ENCODE assay signal across 32 cellular contexts in genomic region chr4:184955116-184955515, GRCh38.
"Had no signal": no experiment of that assay in that cellular context is flagged by ENCODE, and none has a peak within 500 bp of the region (broad histone marks: within the 10 kb centered on the region; RNA-seq: fewer than 3 reads in every experiment).

No MANE protein-coding gene starts in this region.

- H3K36me3 Mint-ChIP-seq: activated CD4-positive, alpha-beta memory T cell treated with anti-CD3 and anti-CD28 coated beads for 36 hours; activated naive CD4-positive, alpha-beta T cell treated with anti-CD3 and anti-CD28 coated beads, Interleukin-2, amount 10 ng/mL, durations not matched to agents 7 days and 5 days; activated naive CD4-positive, alpha-beta T cell treated with anti-CD3 and anti-CD28 coated beads, Interleukin-2, amount 50 U/mL, for 72 hours; activated naive CD8-positive, alpha-beta T cell treated with anti-CD3 and anti-CD28 coated beads, Interleukin-2, amount 10 ng/mL, durations not matched to agents 7 days and 5 days; T-cell had no signal

- H3K27ac ChIP-seq: brain microvascular endothelial cell, esophagus muscularis mucosa, foreskin keratinocyte, gastroesophageal sphincter had no signal

- H3K4me3 ChIP-seq: esophagus muscularis mucosa, gastroesophageal sphincter had no signal

- H3K27me3 Mint-ChIP-seq: activated CD4-positive, alpha-beta memory T cell treated with anti-CD3 and anti-CD28 coated beads for 36 hours had no signal

- H3K4me1 Mint-ChIP-seq: activated CD4-positive, alpha-beta T cell treated with anti-CD3 and anti-CD28 coated beads for 36 hours; activated CD4-positive, alpha-beta T cell treated with anti-CD3 and anti-CD28 coated beads, Interleukin-2, amount 10 ng/mL, durations not matched to agents 24 days and 14 days; activated naive CD4-positive, alpha-beta T cell treated with anti-CD3 and anti-CD28 coated beads, Interleukin-2, amount 10 ng/mL, durations not matched to agents 7 days and 5 days; central memory CD8-positive, alpha-beta T cell had no signal

- ATAC-seq: activated CD4-positive, alpha-beta T cell treated with anti-CD3 and anti-CD28 coated beads for 36 hours; activated CD8-positive, alpha-beta T cell treated with anti-CD3 and anti-CD28 coated beads, Interleukin-2, amount 10 ng/mL, durations not matched to agents 7 days and 5 days; activated naive CD4-positive, alpha-beta T cell treated with anti-CD3 and anti-CD28 coated beads, Interleukin-2, amount 50 U/mL, for 72 hours; activated T-cell treated with anti-CD3 and anti-CD28 coated beads, Interleukin-2, amount 50 U/mL, for 72 hours; effector memory CD8-positive, alpha-beta T cell; foreskin keratinocyte; gastroesophageal sphincter; T-cell; T-helper 17 cell had no signal

- H3K9me3 ChIP-seq: esophagus muscularis mucosa, gastroesophageal sphincter had no signal

- DNase-seq: activated CD4-positive, alpha-beta memory T cell treated with anti-CD3 and anti-CD28 coated beads for 36 hours; activated CD4-positive, alpha-beta T cell treated with anti-CD3 and anti-CD28 coated beads for 36 hours; activated CD4-positive, alpha-beta T cell treated with anti-CD3 and anti-CD28 coated beads, Interleukin-2, amount 10 ng/mL, durations not matched to agents 24 days and 14 days; activated CD4-positive, CD25-positive, alpha-beta regulatory T cell; activated CD4-positive, CD25-positive, alpha-beta regulatory T cell treated with anti-CD3 and anti-CD28 coated beads, Interleukin-2, amount 50 U/mL, for 72 hours; activated CD8-positive, alpha-beta memory T cell treated with anti-CD3 and anti-CD28 coated beads, Interleukin-2, amount 50 U/mL, for 48 hours; activated CD8-positive, alpha-beta T cell treated with anti-CD3 and anti-CD28 coated beads, Interleukin-2, amount 10 ng/mL, durations not matched to agents 7 days and 5 days; activated gamma-delta T cell; activated naive CD4-positive, alpha-beta T cell; activated naive CD4-positive, alpha-beta T cell treated with anti-CD3 and anti-CD28 coated beads, Interleukin-2, amount 10 ng/mL, durations not matched to agents 7 days and 5 days; activated naive CD8-positive, alpha-beta T cell treated with anti-CD3 and anti-CD28 coated beads, Interleukin-2, amount 10 ng/mL, durations not matched to agents 7 days and 5 days; activated T-cell treated with anti-CD3 and anti-CD28 coated beads for 4 hours; activated T-cell treated with anti-CD3 and anti-CD28 coated beads, Interleukin-2, amount 50 U/mL, for 24 hours; activated T-cell treated with anti-CD3 and anti-CD28 coated beads, Interleukin-2, amount 50 U/mL, for 72 hours; amniotic stem cell; anterior cingulate cortex; brain microvascular endothelial cell; cortex of kidney; dermis blood vessel endothelial cell; effector CD4-positive, alpha-beta T cell; effector memory CD8-positive, alpha-beta T cell; erythroblast; foreskin keratinocyte; SW 1271; T-cell; T-helper 17 cell; T1000 had no signal

- H3K36me3 ChIP-seq: brain microvascular endothelial cell, esophagus muscularis mucosa, gastroesophageal sphincter had no signal

- H3K27ac Mint-ChIP-seq: activated CD4-positive, alpha-beta memory T cell treated with anti-CD3 and anti-CD28 coated beads for 36 hours; activated CD4-positive, alpha-beta T cell treated with anti-CD3 and anti-CD28 coated beads for 36 hours; activated CD4-positive, alpha-beta T cell treated with anti-CD3 and anti-CD28 coated beads, Interleukin-2, amount 10 ng/mL, durations not matched to agents 24 days and 14 days; activated CD8-positive, alpha-beta T cell treated with anti-CD3 and anti-CD28 coated beads, Interleukin-2, amount 10 ng/mL, durations not matched to agents 7 days and 5 days; activated naive CD4-positive, alpha-beta T cell treated with anti-CD3 and anti-CD28 coated beads, Interleukin-2, amount 10 ng/mL, durations not matched to agents 7 days and 5 days; activated naive CD4-positive, alpha-beta T cell treated with anti-CD3 and anti-CD28 coated beads, Interleukin-2, amount 50 U/mL, for 72 hours; activated naive CD8-positive, alpha-beta T cell treated with anti-CD3 and anti-CD28 coated beads, Interleukin-2, amount 10 ng/mL, durations not matched to agents 7 days and 5 days; activated T-cell treated with anti-CD3 and anti-CD28 coated beads, Interleukin-2, amount 50 U/mL, for 24 hours; activated T-cell treated with anti-CD3 and anti-CD28 coated beads, Interleukin-2, amount 50 U/mL, for 72 hours; effector memory CD8-positive, alpha-beta T cell; T-cell; T-helper 17 cell; T-helper 2 cell treated with Interferon-gamma antibody and Interleukin-4, amounts not matched to agents 5 μg/mL and 100 μg/mL, for 36 hours had no signal

- H3K27me3 ChIP-seq: brain microvascular endothelial cell, foreskin keratinocyte, gastroesophageal sphincter had no signal

- H3K4me3 Mint-ChIP-seq: activated CD4-positive, alpha-beta memory T cell treated with anti-CD3 and anti-CD28 coated beads for 36 hours; activated CD4-positive, alpha-beta T cell treated with anti-CD3 and anti-CD28 coated beads for 36 hours; activated CD4-positive, alpha-beta T cell treated with anti-CD3 and anti-CD28 coated beads, Interleukin-2, amount 10 ng/mL, durations not matched to agents 24 days and 14 days; activated CD8-positive, alpha-beta T cell treated with anti-CD3 and anti-CD28 coated beads, Interleukin-2, amount 10 ng/mL, durations not matched to agents 7 days and 5 days; activated naive CD4-positive, alpha-beta T cell treated with anti-CD3 and anti-CD28 coated beads, Interleukin-2, amount 10 ng/mL, durations not matched to agents 7 days and 5 days; activated naive CD8-positive, alpha-beta T cell treated with anti-CD3 and anti-CD28 coated beads, Interleukin-2, amount 10 ng/mL, durations not matched to agents 7 days and 5 days; activated T-cell treated with anti-CD3 and anti-CD28 coated beads, Interleukin-2, amount 50 U/mL, for 24 hours; activated T-cell treated with anti-CD3 and anti-CD28 coated beads, Interleukin-2, amount 50 U/mL, for 72 hours; central memory CD8-positive, alpha-beta T cell; effector memory CD8-positive, alpha-beta T cell; T-cell; T-helper 17 cell; T-helper 2 cell treated with Interferon-gamma antibody and Interleukin-4, amounts not matched to agents 5 μg/mL and 100 μg/mL, for 36 hours had no signal

- H3K9me3 Mint-ChIP-seq: activated CD4-positive, alpha-beta memory T cell treated with anti-CD3 and anti-CD28 coated beads for 36 hours; activated CD4-positive, alpha-beta T cell treated with anti-CD3 and anti-CD28 coated beads, Interleukin-2, amount 10 ng/mL, durations not matched to agents 24 days and 14 days; activated naive CD4-positive, alpha-beta T cell treated with anti-CD3 and anti-CD28 coated beads, Interleukin-2, amount 10 ng/mL, durations not matched to agents 7 days and 5 days; activated naive CD4-positive, alpha-beta T cell treated with anti-CD3 and anti-CD28 coated beads, Interleukin-2, amount 50 U/mL, for 72 hours; activated naive CD8-positive, alpha-beta T cell treated with anti-CD3 and anti-CD28 coated beads, Interleukin-2, amount 10 ng/mL, durations not matched to agents 7 days and 5 days; activated T-cell treated with anti-CD3 and anti-CD28 coated beads, Interleukin-2, amount 50 U/mL, for 24 hours; activated T-cell treated with anti-CD3 and anti-CD28 coated beads, Interleukin-2, amount 50 U/mL, for 72 hours; central memory CD8-positive, alpha-beta T cell; effector memory CD8-positive, alpha-beta T cell; T-cell; T-helper 2 cell treated with Interferon-gamma antibody and Interleukin-4, amounts not matched to agents 5 μg/mL and 100 μg/mL, for 36 hours had no signal

- H3K4me1 ChIP-seq: esophagus muscularis mucosa, foreskin keratinocyte, gastroesophageal sphincter had no signal
